ENCODE assay signal across 8 cellular contexts in genomic region chr9:137070906-137071275, GRCh38. TPM values are rescaled to one million over a fixed set of nuclear protein-coding genes. Genes with fewer than 3 reads are reported as not detected.
DNase-seq lines count a peak whose midpoint lies in the region; ATAC-seq and TF ChIP-seq lines count a peak whose summit lies in the region.

No MANE protein-coding gene starts in this region.

- intact Hi-C loops in upper lobe of right lung (cut with DNase I), result no loop called here

- ATAC-seq in GM19372 (IDR thresholded peaks at IDR 0.05; ENCODE audit: low read depth, unreplicated experiment) (peak; percentile 5), upper lobe of right lung (peak; percentile 13)

- no peaks in the 10 kb centered on the region for H3K9me3 ChIP-seq in upper lobe of right lung

- H3K27ac ChIP-seq in caudate nucleus (ENCODE audit: low read depth, low read length) (peak overlapping the region; percentile 98), upper lobe of right lung (peak overlapping the region; percentile 67)

- peaks cover 7% of the 10 kb centered on the region for H3K4me1 ChIP-seq in upper lobe of right lung

- DNase-seq in AG09309 (ENCODE audit: low read depth), result no peak
- DNase-seq in NCI-H345 (lab: John Stamatoyannopoulos, UW), result peak; percentile 62
- peak in 58 of 61 donors; percentile 44 to 94 (median 80) for DNase-seq in caudate nucleus (lab: John Stamatoyannopoulos, UW)
- DNase-seq in medulla oblongata (ENCODE audit: extremely low spot score), result peak; percentile 94
- DNase-seq in upper lobe of right lung, result no peak
- no peak for DNase-seq in GDM1 (lab: John Stamatoyannopoulos, UW)
- no peak for DNase-seq in activated CD4-positive, alpha-beta T cell treated with anti-CD3 and anti-CD28 coated beads for 48 hours

- H3K4me3 ChIP-seq in AG09309 (ENCODE audit: control insufficient read depth, low read depth, low read length) (peak overlapping the region; percentile 52), upper lobe of right lung (peak overlapping the region; percentile 39)

- peaks cover 9% of the 10 kb centered on the region for H3K27me3 ChIP-seq in upper lobe of right lung

- H3K36me3 ChIP-seq in upper lobe of right lung, result no peaks in the 10 kb centered on the region

- TF ChIP-seq CTCF in AG09309 (IDR thresholded peaks at IDR 0.05; ENCODE audit: control insufficient read depth, insufficient read depth, low read depth, low read length, missing control alignments), result peak; percentile 8
- TF ChIP-seq CTCF in upper lobe of right lung (IDR thresholded peaks at IDR 0.05), result no peak

RNA-seq across cellular contexts. Expression of gene SAPCD2, which starts 0.5 kb away (rescaled TPM):
- total RNA-seq in upper lobe of right lung, result 0.84 TPM

RNA-seq across cellular contexts. Expression of gene UAP1L1, which starts 6.4 kb away (rescaled TPM):
- total RNA-seq in upper lobe of right lung, result 30.7 TPM

RNA-seq across cellular contexts. Expression of gene MAN1B1, which starts 15.9 kb away (rescaled TPM):
- total RNA-seq in upper lobe of right lung, result 39.4 TPM

RNA-seq across cellular contexts. Expression of gene ENTPD2, which starts 17.0 kb away (rescaled TPM):
- 0.41 TPM for total RNA-seq in upper lobe of right lung

RNA-seq across cellular contexts. Expression of gene NPDC1, which starts 24.9 kb away (rescaled TPM):
- 152 TPM for total RNA-seq in upper lobe of right lung

Comparison
In these comparisons a context has a peak if more than half of its experiments do, and no peak if none do; other contexts are left out.
1. DNase-seq: peak in NCI-H345 (single experiment), caudate nucleus (58 of 61) and medulla oblongata (single experiment); none in AG09309 (single experiment), upper lobe of right lung (single experiment), GDM1 (single experiment) and activated CD4-positive, alpha-beta T cell treated with anti-CD3 and anti-CD28 coated beads for 48 hours (single experiment).